In genomic region chrX:109624641-109625311, GRCh38 we compare ENCODE assay signal across 12 cellular contexts. TPM values are rescaled to one million over a fixed set of nuclear protein-coding genes. Genes with fewer than 3 reads are reported as not detected.
DNase-seq lines count a peak whose midpoint lies in the region; ATAC-seq, FAIRE-seq and TF ChIP-seq lines count a peak whose summit lies in the region.
"Had no signal": no experiment of that assay in that cellular context is flagged by ENCODE, and none has a peak within 500 bp of the region (broad histone marks: within the 10 kb centered on the region; RNA-seq: fewer than 3 reads in every experiment).

Gene KCNE5 (minus strand): TSS chrX:109625172. CDS start chrX:109625020, 152 bp downstream.

- H3K9me3 Mint-ChIP-seq in endodermal cell = peaks cover 10% of the 10 kb centered on the region
- no peaks in the 10 kb centered on the region for H3K9me3 Mint-ChIP-seq in activated CD4-positive, alpha-beta memory T cell treated with anti-CD3 and anti-CD28 coated beads, Interleukin-2, amount 10 ng/mL, durations not matched to agents 7 days and 5 days
- no peaks in the 10 kb centered on the region for H3K9me3 Mint-ChIP-seq in activated CD4-positive, alpha-beta T cell treated with anti-CD3 and anti-CD28 coated beads, Interleukin-2, amount 10 ng/mL, durations not matched to agents 7 days and 5 days

- peaks cover 66% of the 10 kb centered on the region for H3K27me3 Mint-ChIP-seq in endodermal cell (ENCODE audit: insufficient read depth)
- no peaks in the 10 kb centered on the region for H3K27me3 Mint-ChIP-seq in activated CD4-positive, alpha-beta memory T cell treated with anti-CD3 and anti-CD28 coated beads, Interleukin-2, amount 10 ng/mL, durations not matched to agents 7 days and 5 days
- no peaks in the 10 kb centered on the region for H3K27me3 Mint-ChIP-seq in activated CD4-positive, alpha-beta T cell treated with anti-CD3 and anti-CD28 coated beads, Interleukin-2, amount 10 ng/mL, durations not matched to agents 7 days and 5 days

- H3K4me1 ChIP-seq in endodermal cell (ENCODE audit: control insufficient read depth, insufficient read depth, low read length) (no peaks in the 10 kb centered on the region), HepG2 (ENCODE audit: insufficient read depth, low read length) (peaks cover 20% of the 10 kb centered on the region), subcutaneous abdominal adipose tissue (ENCODE audit: control insufficient read depth in 5 of 5, insufficient read depth in 5 of 5, low read length in 5 of 5) (peaks cover 0 to 7% (median 0%) of the 10 kb centered on the region in 5 donors)

- in situ Hi-C loops in HepG2 (cut with HindIII; ENCODE audit: extremely low pct_ligation_motif_present, low pct_unique_long_range_greater_than_20kb) = no loop called here

- TF ChIP-seq EP300 in HepG2 (IDR thresholded peaks at IDR 0.05; ENCODE audit: low read depth in 2 of 2, low read length in 2 of 2) (no peak), HepG2 (CRISPR knock-in tag; IDR thresholded peaks at IDR 0.05; ENCODE audit: borderline replicate concordance) (no peak)

- H3K27me3 ChIP-seq in endodermal cell (ENCODE audit: control insufficient read depth, insufficient read depth, low read length, poor library complexity, severe bottlenecking) = no peaks in the 10 kb centered on the region
- no peaks in the 10 kb centered on the region for H3K27me3 ChIP-seq in HepG2 (ENCODE audit: control insufficient read depth in 1 of 2, insufficient read depth in 2 of 2, low read length in 2 of 2)
- H3K27me3 ChIP-seq in subcutaneous abdominal adipose tissue (ENCODE audit: control insufficient read depth in 5 of 5, insufficient read depth in 4 of 5, low read length in 5 of 5) = peaks cover 0 to 11% (median 6%) of the 10 kb centered on the region in 5 donors

- H3K4me3 Mint-ChIP-seq in endodermal cell = peak within 1 kb of the TSS; percentile 48
- H3K4me3 Mint-ChIP-seq in activated CD4-positive, alpha-beta memory T cell treated with anti-CD3 and anti-CD28 coated beads, Interleukin-2, amount 10 ng/mL, durations not matched to agents 7 days and 5 days = no peak within 1 kb of the TSS
- H3K4me3 Mint-ChIP-seq in activated CD4-positive, alpha-beta T cell treated with anti-CD3 and anti-CD28 coated beads, Interleukin-2, amount 10 ng/mL, durations not matched to agents 7 days and 5 days = no peak within 1 kb of the TSS

- no peaks in the 10 kb centered on the region for H4K20me1 ChIP-seq in HepG2 (ENCODE audit: insufficient read depth, low read length)

- no peak for TF ChIP-seq RAD21 in HepG2 (CRISPR knock-in tag; IDR thresholded peaks at IDR 0.05)

- H3K9me3 ChIP-seq in endodermal cell (ENCODE audit: control insufficient read depth, low read length) (no peaks in the 10 kb centered on the region), HepG2 (ENCODE audit: low read length) (no peaks in the 10 kb centered on the region), subcutaneous abdominal adipose tissue (ENCODE audit: control insufficient read depth in 5 of 5, low read length in 5 of 5) (peaks cover 0 to 3% (median 0%) of the 10 kb centered on the region in 5 donors)

- no peak for FAIRE-seq in HepG2 (lab: Jason Lieb, UNC)
- FAIRE-seq: D721Med, GM12891 had no signal

- H3K27ac ChIP-seq in endodermal cell (ENCODE audit: low read depth, low read length) = no peak within 1 kb of the TSS
- H3K27ac ChIP-seq in HepG2 (ENCODE audit: extremely low read length, insufficient read depth, low read length) = no peak within 1 kb of the TSS
- no peak within 1 kb of the TSS for H3K27ac ChIP-seq in subcutaneous abdominal adipose tissue (ENCODE audit: low read depth, low read length)

- intact Hi-C loops in HepG2 (cut with micrococcal nuclease; ENCODE audit: unreplicated experiment) = no loop called here

- no peak for TF ChIP-seq POLR2A in HepG2 (IDR thresholded peaks at IDR 0.05; ENCODE audit: insufficient read depth in 1 of 2, low read depth in 2 of 2, low read length in 2 of 2)

- H3K79me2 ChIP-seq in HepG2 (ENCODE audit: insufficient read depth, low read length) = no peaks in the 10 kb centered on the region

- WGBS in endodermal cell (ENCODE audit: insufficient coverage in 1 of 2, insufficient read length in 1 of 2), 2 experiments = 66% methylated on average over 48 of the region's 67 CpGs; no CpG with 5 or more reads in 1 of the 2 experiments
- 99% methylated on average over 37 of the region's 67 CpGs for WGBS in HepG2 (ENCODE audit: low lambda C conversion rate)

- H3K36me3 ChIP-seq in endodermal cell (ENCODE audit: control insufficient read depth, insufficient read depth, low read length) = no peaks in the 10 kb centered on the region
- no peaks in the 10 kb centered on the region; a peak in 1 of 5 replicates for H3K36me3 ChIP-seq in HepG2 (replicated peaks in 1 of 2; ENCODE audit: control insufficient read depth in 1 of 2, insufficient read depth in 2 of 2, low read length in 2 of 2)
- H3K36me3 ChIP-seq in subcutaneous abdominal adipose tissue (ENCODE audit: control insufficient read depth in 5 of 5, insufficient read depth in 5 of 5, low read length in 5 of 5) = no peaks in the 10 kb centered on the region

- no peak within 1 kb of the TSS for H3K4me3 ChIP-seq in endodermal cell (ENCODE audit: low read length)
- H3K4me3 ChIP-seq in HepG2 (replicated peaks in 1 of 3; ENCODE audit: insufficient read depth in 1 of 3, low read depth in 2 of 3, low read length in 3 of 3) = no peak within 1 kb of the TSS
- H3K4me3 ChIP-seq in subcutaneous abdominal adipose tissue (ENCODE audit: low read depth in 1 of 5, low read length in 5 of 5) = peak within 1 kb of the TSS in 4 of 5 donors; percentile 17 to 43 (median 39)

- BruUV-seq in HepG2 (replicated peaks; lab: Mats Ljungman, UMichigan) = no TSS peak

- no peak within 1 kb of the TSS for H2AFZ ChIP-seq in HepG2 (ENCODE audit: low read length)

- H3K4me2 ChIP-seq in HepG2 (ENCODE audit: low read depth, low read length) = no peak within 1 kb of the TSS

- POLR2A ChIA-PET in HepG2 (lab: Yijun Ruan, JAX) = no interaction called here
- POLR2A ChIA-PET in activated CD4-positive, alpha-beta memory T cell treated with anti-CD3 and anti-CD28 coated beads, Interleukin-2, amount 10 ng/mL, durations not matched to agents 7 days and 5 days (lab: Charles Lee) = no interaction called here
- POLR2A ChIA-PET in activated CD4-positive, alpha-beta T cell treated with anti-CD3 and anti-CD28 coated beads, Interleukin-2, amount 10 ng/mL, durations not matched to agents 7 days and 5 days (lab: Charles Lee) = no interaction called here

- H3K27ac Mint-ChIP-seq in endodermal cell = no peak within 1 kb of the TSS
- no peak within 1 kb of the TSS for H3K27ac Mint-ChIP-seq in activated CD4-positive, alpha-beta memory T cell treated with anti-CD3 and anti-CD28 coated beads, Interleukin-2, amount 10 ng/mL, durations not matched to agents 7 days and 5 days
- no peak within 1 kb of the TSS for H3K27ac Mint-ChIP-seq in activated CD4-positive, alpha-beta T cell treated with anti-CD3 and anti-CD28 coated beads, Interleukin-2, amount 10 ng/mL, durations not matched to agents 7 days and 5 days

- H3K9ac ChIP-seq in endodermal cell (ENCODE audit: extremely low read depth, low read length, poor library complexity, severe bottlenecking) (no peak within 1 kb of the TSS), HepG2 (ENCODE audit: insufficient read depth, low read depth, low read length) (no peak within 1 kb of the TSS), subcutaneous abdominal adipose tissue (ENCODE audit: low read length in 5 of 5) (no peak within 1 kb of the TSS)

- peak; percentile 4; the same call in 2 of the 3 replicates for ATAC-seq in HepG2
- no peak for ATAC-seq in GM21825 (IDR thresholded peaks at IDR 0.05; ENCODE audit: unreplicated experiment)
- no peak for ATAC-seq in GM21528 (IDR thresholded peaks at IDR 0.05; ENCODE audit: low FRiP score, unreplicated experiment)

- TF ChIP-seq CTCF in endodermal cell (conservative IDR thresholded peaks at IDR 0.05) (no peak), HepG2 (CRISPR knock-in tag; IDR thresholded peaks at IDR 0.05) (no peak)

- H3K4me1 Mint-ChIP-seq in endodermal cell = peaks cover 12% of the 10 kb centered on the region
- peaks cover 3% of the 10 kb centered on the region for H3K4me1 Mint-ChIP-seq in activated CD4-positive, alpha-beta memory T cell treated with anti-CD3 and anti-CD28 coated beads, Interleukin-2, amount 10 ng/mL, durations not matched to agents 7 days and 5 days
- H3K4me1 Mint-ChIP-seq in activated CD4-positive, alpha-beta T cell treated with anti-CD3 and anti-CD28 coated beads, Interleukin-2, amount 10 ng/mL, durations not matched to agents 7 days and 5 days = no peaks in the 10 kb centered on the region

- DNase-seq in NCI-H524 (lab: John Stamatoyannopoulos, UW) (peak; percentile 64 to 83), endodermal cell (peak; percentile 88), HepG2 (ENCODE audit: low spot score) (no peak)
- DNase-seq in activated CD4-positive, alpha-beta memory T cell treated with anti-CD3 and anti-CD28 coated beads, Interleukin-2, amount 10 ng/mL, durations not matched to agents 7 days and 5 days = no peak
- DNase-seq in activated CD4-positive, alpha-beta T cell treated with anti-CD3 and anti-CD28 coated beads, Interleukin-2, amount 10 ng/mL, durations not matched to agents 7 days and 5 days = no peak
- DNase-seq: kidney glomerular epithelial cell, NCI-H1105 had no signal

- H3K36me3 Mint-ChIP-seq in endodermal cell (ENCODE audit: low read depth) = peaks cover 3% of the 10 kb centered on the region
- H3K36me3 Mint-ChIP-seq in activated CD4-positive, alpha-beta memory T cell treated with anti-CD3 and anti-CD28 coated beads, Interleukin-2, amount 10 ng/mL, durations not matched to agents 7 days and 5 days (ENCODE audit: low read depth) = peaks cover 5% of the 10 kb centered on the region
- no peaks in the 10 kb centered on the region for H3K36me3 Mint-ChIP-seq in activated CD4-positive, alpha-beta T cell treated with anti-CD3 and anti-CD28 coated beads, Interleukin-2, amount 10 ng/mL, durations not matched to agents 7 days and 5 days (ENCODE audit: low read depth)

- CTCF ChIA-PET in HepG2 (lab: Yijun Ruan, JAX; ENCODE audit: low intra/inter-chr PET ratio, low total read pairs) = no interaction called here
- CTCF ChIA-PET in activated CD4-positive, alpha-beta memory T cell treated with anti-CD3 and anti-CD28 coated beads, Interleukin-2, amount 10 ng/mL, durations not matched to agents 7 days and 5 days (lab: Charles Lee) = no interaction called here
- CTCF ChIA-PET in activated CD4-positive, alpha-beta T cell treated with anti-CD3 and anti-CD28 coated beads, Interleukin-2, amount 10 ng/mL, durations not matched to agents 7 days and 5 days (lab: Charles Lee) = interaction anchor here (0.6 kb wide), 1 partner anchor 40 kb away, joined by 3 read pairs; no protein-coding TSS in a partner anchor

RNA-seq across cellular contexts. Expression of gene KCNE5, which starts in this region (rescaled TPM):
- total RNA-seq in endodermal cell = 1 to 10 TPM; 2.4 to 4.6 TPM
- 0.64 TPM for polyA plus RNA-seq in endodermal cell (2013, experiment 1 of 2)
- polyA plus RNA-seq in endodermal cell (2013, experiment 2 of 2) = 1.2 TPM
- 0.31 and 0.33 TPM in 2 replicates for total RNA-seq in HepG2 (2016; rRNA removed; fragmentation: Illumina TruSeq; extraction: Trizol)
- not detected in 2 replicates for total RNA-seq in HepG2 (2016; cell fraction: cytosol; rRNA removed; fragmentation: Illumina TruSeq; extraction: Trizol; ENCODE audit: low read depth)
- 0.32 TPM in 1 of 2 replicates, not detected in the other for total RNA-seq in HepG2 (2016; cell fraction: insoluble cytoplasmic fraction; rRNA removed; fragmentation: Illumina TruSeq; extraction: Trizol)
- 0.10 and 0.19 TPM in 2 replicates for total RNA-seq in HepG2 (2016; cell fraction: membrane; rRNA removed; fragmentation: Illumina TruSeq; extraction: Trizol)
- total RNA-seq in HepG2 (2016; cell fraction: nucleus; rRNA removed; fragmentation: Illumina TruSeq; extraction: Trizol) = 0.68 and 0.81 TPM in 2 replicates
- polyA plus RNA-seq in HepG2 (2011; rRNA removed) = 1.1 and 1.4 TPM in 2 replicates
- 0.55 and 0.60 TPM in 2 replicates for polyA plus RNA-seq in HepG2 (2011; cell fraction: cytosol; rRNA removed)
- polyA plus RNA-seq in HepG2 (2011; cell fraction: nucleus; rRNA removed) = 7.8 and 9.1 TPM in 2 replicates
- 0.74 and 1.1 TPM in 2 replicates for polyA plus RNA-seq in HepG2 (2012)
- 0.14 TPM in 1 of 2 replicates, not detected in the other for polyA plus RNA-seq in HepG2 (2016; cell fraction: cytosol; fragmentation: Illumina TruSeq; extraction: Trizol; ENCODE audit: low read depth)
- polyA plus RNA-seq in HepG2 (2016; cell fraction: insoluble cytoplasmic fraction; fragmentation: Illumina TruSeq; extraction: Trizol; ENCODE audit: low read depth) = 0.15 and 0.27 TPM in 2 replicates
- 0.10 TPM in 1 of 2 replicates, not detected in the other for polyA plus RNA-seq in HepG2 (2016; cell fraction: membrane; fragmentation: Illumina TruSeq; extraction: Trizol; ENCODE audit: low read depth)
- 0.95 TPM in 1 of 2 replicates, not detected in the other for polyA plus RNA-seq in HepG2 (2016; cell fraction: nucleus; fragmentation: Illumina TruSeq; extraction: Trizol; ENCODE audit: insufficient read depth, low read depth)
- 2.6 and 13.2 TPM in 2 replicates for polyA minus RNA-seq in HepG2 (2011; rRNA and poly(A)+ RNA removed; ENCODE audit: low replicate concordance)
- polyA minus RNA-seq in HepG2 (2011; cell fraction: cytosol; rRNA and poly(A)+ RNA removed) = 0.79 and 1.2 TPM in 2 replicates
- 18.4 and 25.6 TPM in 2 replicates for polyA minus RNA-seq in HepG2 (2011; cell fraction: nucleus; rRNA and poly(A)+ RNA removed)
- total RNA-seq in activated CD4-positive, alpha-beta memory T cell treated with anti-CD3 and anti-CD28 coated beads, Interleukin-2, amount 10 ng/mL, durations not matched to agents 7 days and 5 days = under 1 TPM; 0.28 to 0.38 TPM
- total RNA-seq in activated CD4-positive, alpha-beta T cell treated with anti-CD3 and anti-CD28 coated beads, Interleukin-2, amount 10 ng/mL, durations not matched to agents 7 days and 5 days = under 1 TPM; 0.17 to 0.19 TPM

Comparison
In these comparisons a context has a peak if more than half of its experiments do, and no peak if none do; other contexts are left out.
1. DNase-seq: peak in NCI-H524 (2 of 2) and endodermal cell (single experiment); none in HepG2 (single experiment), activated CD4-positive, alpha-beta memory T cell treated with anti-CD3 and anti-CD28 coated beads, Interleukin-2, amount 10 ng/mL, durations not matched to agents 7 days and 5 days (single experiment) and activated CD4-positive, alpha-beta T cell treated with anti-CD3 and anti-CD28 coated beads, Interleukin-2, amount 10 ng/mL, durations not matched to agents 7 days and 5 days (single experiment).
2. H3K4me3 ChIP-seq: peak in subcutaneous abdominal adipose tissue (4 of 5); none in endodermal cell (single experiment) and HepG2 (0 of 3).